ENCODE assay signal across 1 cellular context in genomic region chrX:21947671-21948070, GRCh38.
TF ChIP-seq lines count a peak whose summit lies in the region.

No MANE protein-coding gene starts in this region.

TF ChIP-seq in SK-N-SH, 30 proteins besides CTCF, POLR2A, EP300 and RAD21 (continued from another document):
- no peak for TF ChIP-seq TAF1 (IDR thresholded peaks at IDR 0.05; ENCODE audit: borderline replicate concordance, low read depth, low read length)
- TF ChIP-seq SIN3A (IDR thresholded peaks at IDR 0.05; ENCODE audit: borderline replicate concordance, low read depth, low read length) = no peak
- no peak for TF ChIP-seq IRF3 (IDR thresholded peaks at IDR 0.05; ENCODE audit: low read depth, low read length)
- TF ChIP-seq, protein P1, sequence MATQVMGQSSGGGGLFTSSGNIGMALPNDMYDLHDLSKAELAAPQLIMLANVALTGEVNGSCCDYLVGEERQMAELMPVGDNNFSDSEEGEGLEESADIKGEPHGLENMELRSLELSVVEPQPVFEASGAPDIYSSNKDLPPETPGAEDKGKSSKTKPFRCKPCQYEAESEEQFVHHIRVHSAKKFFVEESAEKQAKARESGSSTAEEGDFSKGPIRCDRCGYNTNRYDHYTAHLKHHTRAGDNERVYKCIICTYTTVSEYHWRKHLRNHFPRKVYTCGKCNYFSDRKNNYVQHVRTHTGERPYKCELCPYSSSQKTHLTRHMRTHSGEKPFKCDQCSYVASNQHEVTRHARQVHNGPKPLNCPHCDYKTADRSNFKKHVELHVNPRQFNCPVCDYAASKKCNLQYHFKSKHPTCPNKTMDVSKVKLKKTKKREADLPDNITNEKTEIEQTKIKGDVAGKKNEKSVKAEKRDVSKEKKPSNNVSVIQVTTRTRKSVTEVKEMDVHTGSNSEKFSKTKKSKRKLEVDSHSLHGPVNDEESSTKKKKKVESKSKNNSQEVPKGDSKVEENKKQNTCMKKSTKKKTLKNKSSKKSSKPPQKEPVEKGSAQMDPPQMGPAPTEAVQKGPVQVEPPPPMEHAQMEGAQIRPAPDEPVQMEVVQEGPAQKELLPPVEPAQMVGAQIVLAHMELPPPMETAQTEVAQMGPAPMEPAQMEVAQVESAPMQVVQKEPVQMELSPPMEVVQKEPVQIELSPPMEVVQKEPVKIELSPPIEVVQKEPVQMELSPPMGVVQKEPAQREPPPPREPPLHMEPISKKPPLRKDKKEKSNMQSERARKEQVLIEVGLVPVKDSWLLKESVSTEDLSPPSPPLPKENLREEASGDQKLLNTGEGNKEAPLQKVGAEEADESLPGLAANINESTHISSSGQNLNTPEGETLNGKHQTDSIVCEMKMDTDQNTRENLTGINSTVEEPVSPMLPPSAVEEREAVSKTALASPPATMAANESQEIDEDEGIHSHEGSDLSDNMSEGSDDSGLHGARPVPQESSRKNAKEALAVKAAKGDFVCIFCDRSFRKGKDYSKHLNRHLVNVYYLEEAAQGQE (IDR thresholded peaks at IDR 0.05; ENCODE audit: low read depth, low read length) = no peak
